9 cellular contexts compared by ENCODE assay signal in the genomic region with DNA sequence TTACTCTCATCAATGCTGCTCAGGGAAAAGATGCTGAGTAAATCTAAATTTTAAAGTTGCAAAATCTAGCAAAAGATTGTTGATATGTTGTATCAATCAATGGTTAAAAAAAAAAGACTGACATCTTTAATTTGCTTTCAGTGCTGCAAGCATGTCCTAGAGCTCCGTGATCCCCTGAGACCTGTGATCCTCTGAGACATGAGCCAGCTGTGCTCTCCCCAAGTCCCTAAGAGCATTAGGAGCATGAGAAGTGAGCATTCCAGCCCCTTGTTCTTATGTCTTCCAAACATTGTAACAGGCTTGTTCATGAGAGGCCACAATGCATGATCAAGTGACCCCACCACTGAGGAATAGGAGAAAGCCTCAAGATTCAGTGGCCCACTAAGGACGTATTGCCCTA.
"Had no signal": no experiment of that assay in that cellular context is flagged by ENCODE, and none has a peak within 500 bp of the region (broad histone marks: within the 10 kb centered on the region; RNA-seq: fewer than 3 reads in every experiment).

No MANE protein-coding gene starts in this region.

- H3K4me3 ChIP-seq: colonic mucosa, left lung, pancreas had no signal

- DNase-seq: activated CD4-positive, alpha-beta T cell treated with anti-CD3 and anti-CD28 coated beads for 48 hours; islet precursor cell; left lung; stimulated activated CD4-positive, alpha-beta T cell treated with anti-CD3 and anti-CD28 coated beads, Interleukin-15, amount 100 ng/mL, for 24 hours; T1000 had no signal

- H3K36me3 ChIP-seq: colonic mucosa, left lung, pancreas had no signal

- H3K4me1 ChIP-seq: colonic mucosa, foreskin keratinocyte, left lung, pancreas had no signal

- H3K27me3 ChIP-seq: colonic mucosa, left lung, pancreas had no signal

- H3K27ac ChIP-seq: colonic mucosa, foreskin keratinocyte, left lung, pancreas had no signal

- H3K27me3 Mint-ChIP-seq: activated naive CD4-positive, alpha-beta T cell treated with anti-CD3 and anti-CD28 coated beads, Interleukin-2, amount 50 U/mL, for 24 hours had no signal

- H3K9me3 Mint-ChIP-seq: activated naive CD4-positive, alpha-beta T cell treated with anti-CD3 and anti-CD28 coated beads, Interleukin-2, amount 50 U/mL, for 24 hours had no signal

- H3K4me3 Mint-ChIP-seq: activated naive CD4-positive, alpha-beta T cell treated with anti-CD3 and anti-CD28 coated beads, Interleukin-2, amount 50 U/mL, for 24 hours had no signal

- FAIRE-seq: pancreas had no signal

- H3K27ac Mint-ChIP-seq: activated naive CD4-positive, alpha-beta T cell treated with anti-CD3 and anti-CD28 coated beads, Interleukin-2, amount 50 U/mL, for 24 hours had no signal

- H3K9me3 ChIP-seq: colonic mucosa, left lung, pancreas had no signal

- H3K36me3 Mint-ChIP-seq: activated naive CD4-positive, alpha-beta T cell treated with anti-CD3 and anti-CD28 coated beads, Interleukin-2, amount 50 U/mL, for 24 hours had no signal
